In the genomic region with DNA sequence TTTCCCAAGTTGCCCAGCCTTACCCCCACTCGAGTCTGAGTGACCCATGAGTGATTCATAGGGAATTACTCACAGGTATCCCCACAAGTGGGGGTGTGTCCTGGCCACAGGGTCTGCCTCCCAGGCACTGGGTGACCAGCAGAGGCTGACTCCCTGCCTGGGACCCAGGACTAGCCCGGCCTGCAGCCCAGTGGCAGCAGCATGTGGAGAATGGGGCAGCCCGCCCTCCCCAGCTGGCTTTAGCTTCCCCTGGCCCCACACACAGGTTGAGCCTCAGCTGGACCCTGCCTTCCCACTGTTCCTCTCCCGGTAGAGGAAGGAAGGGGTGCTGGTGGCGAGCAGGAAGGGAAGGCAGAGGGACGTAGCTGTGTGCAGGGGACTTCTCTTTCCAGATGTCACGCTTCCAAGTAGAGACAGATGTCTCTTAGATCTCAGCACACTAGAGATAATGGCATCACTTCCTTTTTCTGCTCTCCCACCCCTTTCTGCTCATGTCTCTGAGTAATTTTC, we compare ENCODE assay signal across 10 cellular contexts. TPM values are rescaled to one million over a fixed set of nuclear protein-coding genes. Genes with fewer than 3 reads are reported as not detected.
A peak's percentile ranks its signal among the peaks of the same experiment; 100 is the strongest.
DNase-seq lines count a peak whose midpoint lies in the region; ATAC-seq and TF ChIP-seq lines count a peak whose summit lies in the region.
"Had no signal": no experiment of that assay in that cellular context is flagged by ENCODE, and none has a peak within 500 bp of the region (broad histone marks: within the 10 kb centered on the region; RNA-seq: fewer than 3 reads in every experiment).

No MANE protein-coding gene starts in this region.

- no peak overlapping the region for H3K23ac ChIP-seq in trophoblast cell (ENCODE audit: low read length)

- no peak for TF ChIP-seq CTCF in GM10248 (IDR thresholded peaks at IDR 0.05; ENCODE audit: control extremely low read depth, extremely low read depth, low read depth, missing control alignments)
- TF ChIP-seq CTCF in mammary epithelial cell (conservative IDR thresholded peaks at IDR 0.05 in 1 of 2, IDR thresholded peaks at IDR 0.05 in 1 of 2; ENCODE audit: extremely low read depth in 1 of 2, insufficient read depth in 1 of 2, low read depth in 1 of 2, low read length in 2 of 2) = no peak
- TF ChIP-seq CTCF in tibial nerve (IDR thresholded peaks at IDR 0.05) = no peak
- TF ChIP-seq CTCF in GM20000 (IDR thresholded peaks at IDR 0.05; ENCODE audit: extremely low read depth, missing control alignments) = no peak

- no peak overlapping the region for H4K12ac ChIP-seq in trophoblast cell (ENCODE audit: low read depth, low read length)

- DNase-seq in GM10248 (ENCODE audit: extremely low spot score) (peak; percentile 44), MV-4-11 (lab: John Stamatoyannopoulos, UW) (peak; percentile 85), mammary epithelial cell (peak; percentile 48), trophoblast cell (no peak), medulla oblongata (ENCODE audit: extremely low spot score) (no peak), tibial nerve (ENCODE audit: low spot score in 2 of 2) (no peak), GM20000 (ENCODE audit: low spot score) (no peak)
- DNase-seq: gastrocnemius medialis, NCI-H1417 treated with DMSO at 0.1 percent for 48 hours had no signal

- H4K91ac ChIP-seq in trophoblast cell (ENCODE audit: low read depth, low read length) = peak overlapping the region; percentile 5

- TF ChIP-seq POLR2A in tibial nerve (IDR thresholded peaks at IDR 0.05) = no peak

- no peak overlapping the region for H2BK12ac ChIP-seq in trophoblast cell (ENCODE audit: low read length)

- H3K4me2 ChIP-seq in mammary epithelial cell (ENCODE audit: insufficient read depth, low read depth, low read length) (no peak overlapping the region), trophoblast cell (ENCODE audit: low read length) (no peak overlapping the region)

- H3K9me3 ChIP-seq in mammary epithelial cell (replicated peaks; ENCODE audit: insufficient read depth, low read length) (no peaks in the 10 kb centered on the region), trophoblast cell (ENCODE audit: insufficient read depth, low read depth, low read length) (no peaks in the 10 kb centered on the region), tibial nerve (no peaks in the 10 kb centered on the region)
- H3K9me3 ChIP-seq: gastrocnemius medialis had no signal

- no peak overlapping the region for H2BK5ac ChIP-seq in trophoblast cell (ENCODE audit: low read depth, low read length, poor library complexity)

- dilution Hi-C loops in mammary epithelial cell (cut with HindIII; ENCODE audit: low sequenced_read_pairs) = no loop called here

- ATAC-seq in GM21381 (IDR thresholded peaks at IDR 0.05; ENCODE audit: unreplicated experiment) = no peak
- ATAC-seq: gastrocnemius medialis had no signal

- H3K79me1 ChIP-seq in trophoblast cell (ENCODE audit: low read length) = peaks cover 9% of the 10 kb centered on the region

- BruUV-seq in mammary epithelial cell (replicated peaks; lab: Mats Ljungman, UMichigan) = no TSS peak

- no peak overlapping the region for H2BK120ac ChIP-seq in trophoblast cell (ENCODE audit: insufficient read depth, low read length, poor library complexity)

- no peak overlapping the region for H3K18ac ChIP-seq in trophoblast cell (ENCODE audit: low read length)

- H3K14ac ChIP-seq in trophoblast cell (ENCODE audit: low read length) = no peak overlapping the region

- H3K27me3 ChIP-seq in mammary epithelial cell (ENCODE audit: insufficient read depth, low read length) (no peaks in the 10 kb centered on the region), trophoblast cell (ENCODE audit: insufficient read depth, low read length) (no peaks in the 10 kb centered on the region), tibial nerve (no peaks in the 10 kb centered on the region)
- H3K27me3 ChIP-seq: gastrocnemius medialis had no signal

- TF ChIP-seq EP300 in tibial nerve (IDR thresholded peaks at IDR 0.05) = peak in 1 of 2 donors; percentile 28

- H3K4me3 ChIP-seq in mammary epithelial cell (replicated peaks in 1 of 3; ENCODE audit: insufficient read depth in 1 of 3, low read depth in 2 of 3, low read length in 3 of 3) = no peak overlapping the region
- no peak overlapping the region for H3K4me3 ChIP-seq in trophoblast cell (ENCODE audit: low read depth, low read length)
- no peak overlapping the region for H3K4me3 ChIP-seq in tibial nerve
- H3K4me3 ChIP-seq: gastrocnemius medialis had no signal

- H3K9ac ChIP-seq in mammary epithelial cell (ENCODE audit: insufficient read depth, low read length) (no peak overlapping the region), trophoblast cell (ENCODE audit: low read length) (no peak overlapping the region)

- no peak overlapping the region for H2AFZ ChIP-seq in mammary epithelial cell (ENCODE audit: low read depth, low read length)
- no peak overlapping the region for H2AFZ ChIP-seq in trophoblast cell (ENCODE audit: insufficient read depth, low read length, poor library complexity)

- H4K20me1 ChIP-seq in mammary epithelial cell (ENCODE audit: insufficient read depth, low read length) = no peaks in the 10 kb centered on the region

- H3K4me1 ChIP-seq in mammary epithelial cell (ENCODE audit: insufficient read depth, low read length) (peaks cover 6% of the 10 kb centered on the region), trophoblast cell (ENCODE audit: control insufficient read depth in 1 of 2, insufficient read depth in 2 of 2, low read length in 2 of 2) (peaks cover 16 to 17% of the 10 kb centered on the region in 2 experiments), tibial nerve (peaks cover 0 to 25% (median 11%) of the 10 kb centered on the region in 4 donors)
- H3K4me1 ChIP-seq: gastrocnemius medialis had no signal

- CTCF ChIA-PET in GM10248 (lab: Yijun Ruan, JAX) (interaction anchor here (1.1 to 1.4 kb wide), 2 partner anchors 8 to 34 kb away, joined by 3 to 5 read pairs; no protein-coding TSS in a partner anchor), mammary epithelial cell (lab: Charles Lee; ENCODE audit: low non-redundant PET) (no interaction called here)

- H3K79me2 ChIP-seq in mammary epithelial cell (ENCODE audit: insufficient read depth, low read length) (no peaks in the 10 kb centered on the region), trophoblast cell (ENCODE audit: control insufficient read depth, insufficient read depth, low read length, poor library complexity) (peaks cover 8% of the 10 kb centered on the region)

- no peak overlapping the region for H3K4ac ChIP-seq in trophoblast cell (ENCODE audit: low read depth, low read length)

- H4K8ac ChIP-seq in trophoblast cell (ENCODE audit: low read depth, low read length) = no peak overlapping the region

- H3K36me3 ChIP-seq in mammary epithelial cell (ENCODE audit: insufficient read depth, low read length) (no peaks in the 10 kb centered on the region), trophoblast cell (ENCODE audit: control insufficient read depth in 1 of 2, insufficient read depth in 2 of 2, low read length in 2 of 2) (peaks cover 0 to 4% of the 10 kb centered on the region in 2 experiments), tibial nerve (no peaks in the 10 kb centered on the region)
- H3K36me3 ChIP-seq: gastrocnemius medialis had no signal

- 72% methylated on average over 5 of the region's 7 CpGs for WGBS in mammary epithelial cell (ENCODE audit: low coverage, missing lambda C conversion rate)
- no CpG with 5 or more reads among the region's 7 CpGs for WGBS in trophoblast cell (ENCODE audit: extremely low coverage, insufficient coverage, insufficient read length)
- WGBS in tibial nerve, 2 donors = 45 to 53% methylated on average over 7 of the region's 7 CpGs

- intact Hi-C loops in mammary epithelial cell (cut with micrococcal nuclease) = no loop called here

- H2AK5ac ChIP-seq in trophoblast cell (ENCODE audit: low read length) = no peak overlapping the region

- in situ Hi-C loops in mammary epithelial cell (cut with MboI; ENCODE audit: low sequenced_read_pairs in 2 of 2) = no loop called here

- H3K27ac ChIP-seq in mammary epithelial cell (ENCODE audit: insufficient read depth, low read depth, low read length) (no peak overlapping the region), trophoblast cell (ENCODE audit: low read depth, low read length) (no peak overlapping the region), tibial nerve (peak overlapping the region in 2 of 4 donors; percentile 18 to 47)
- H3K27ac ChIP-seq: gastrocnemius medialis had no signal

- POLR2A ChIA-PET in GM10248 (lab: Yijun Ruan, JAX) = no interaction called here

RNA-seq across cellular contexts. Expression of gene EMILIN2, which starts 51.4 kb away (rescaled TPM):
- total RNA-seq in mammary epithelial cell (1 to 10 TPM in 1 of 2 donors, under 1 TPM in 1; 0.52 to 1.3 TPM), tibial nerve (10 to 100 TPM; 29.1 to 70.8 (median 36.3) TPM)
- 0.25 TPM for polyA plus RNA-seq in mammary epithelial cell
- polyA minus RNA-seq in mammary epithelial cell = not detected
- 18.4 and 19.0 TPM in 2 replicates for polyA plus RNA-seq in trophoblast cell (2013)

Comparison
In these comparisons a context has a peak if more than half of its experiments do, and no peak if none do; other contexts are left out.
1. DNase-seq: peak in GM10248 (single experiment), MV-4-11 (single experiment) and mammary epithelial cell (single experiment); none in trophoblast cell (0 of 2), medulla oblongata (single experiment), tibial nerve (0 of 2) and GM20000 (single experiment).
2. RNA of gene EMILIN2, which starts 51.4 kb away (total RNA-seq): 29.1 to 70.8 TPM in tibial nerve; 0.52 to 1.3 TPM in mammary epithelial cell; every median in the first group is over 10 times any median in the second.